In the genomic region with DNA sequence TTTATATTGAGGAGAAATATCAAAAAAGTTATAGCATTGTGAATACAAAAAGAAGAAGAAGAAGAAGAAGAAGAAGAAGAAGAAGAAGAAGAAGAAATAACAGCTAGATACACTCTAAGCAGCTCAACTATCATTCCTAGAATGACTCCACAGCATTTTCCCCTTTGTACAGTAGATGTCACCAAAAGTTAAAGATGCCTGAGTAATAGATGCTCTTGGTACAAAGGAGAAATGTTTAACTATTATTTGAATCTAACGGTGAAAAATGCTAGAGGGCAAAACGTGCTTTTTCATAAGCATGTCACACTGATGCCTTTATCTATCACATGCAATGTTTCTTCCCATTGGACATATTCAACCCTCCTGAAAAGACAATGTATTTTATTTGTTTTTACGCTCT, we compare ENCODE assay signal across 8 cellular contexts.
DNase-seq lines count a peak whose midpoint lies in the region; ATAC-seq and TF ChIP-seq lines count a peak whose summit lies in the region.

No MANE protein-coding gene starts in this region.

- H3K27me3 Mint-ChIP-seq in endothelial cell (ENCODE audit: unreplicated experiment), result no peaks in the 10 kb centered on the region

- H3K9me3 Mint-ChIP-seq in endothelial cell (ENCODE audit: unreplicated experiment), result no peaks in the 10 kb centered on the region

- DNase-seq in A172 (ENCODE audit: low spot score) (peak; percentile 42), NCI-H526 (lab: John Stamatoyannopoulos, UW) (peak; percentile 7 to 28), epithelial cell of esophagus (ENCODE audit: low read depth) (peak; percentile 28), endothelial cell (ENCODE audit: low spot score) (no peak), ureter (ENCODE audit: low spot score) (no peak)
- DNase-seq in activated T-cell treated with anti-CD3 and anti-CD28 coated beads, Interleukin-2, amount 50 U/mL, for 1 hour, result no peak

- H3K4me1 Mint-ChIP-seq in endothelial cell (ENCODE audit: unreplicated experiment), result peaks cover 6% of the 10 kb centered on the region

- TF ChIP-seq CTCF in epithelial cell of esophagus (IDR thresholded peaks at IDR 0.05; ENCODE audit: insufficient read depth, low read depth, low read length, missing control alignments) (peak; percentile 28), endothelial cell (IDR thresholded peaks at IDR 0.05; ENCODE audit: unreplicated experiment) (no peak)

- peaks cover 4% of the 10 kb centered on the region for H3K36me3 Mint-ChIP-seq in endothelial cell (ENCODE audit: low read depth, unreplicated experiment)

- H3K27ac Mint-ChIP-seq in endothelial cell (ENCODE audit: unreplicated experiment), result no peak overlapping the region

- no peak overlapping the region for H3K4me3 ChIP-seq in epithelial cell of esophagus (ENCODE audit: low read length)

- peak; percentile 39 for ATAC-seq in GM18867 (IDR thresholded peaks at IDR 0.05; ENCODE audit: unreplicated experiment)
- no peak for ATAC-seq in HG03469 (IDR thresholded peaks at IDR 0.05; ENCODE audit: unreplicated experiment)

- H3K4me3 Mint-ChIP-seq in endothelial cell (ENCODE audit: unreplicated experiment), result no peak overlapping the region

Comparison
In these comparisons a context has a peak if more than half of its experiments do, and no peak if none do; other contexts are left out.
1. DNase-seq: peak in A172 (single experiment), NCI-H526 (2 of 2) and epithelial cell of esophagus (single experiment); none in endothelial cell (single experiment), ureter (single experiment) and activated T-cell treated with anti-CD3 and anti-CD28 coated beads, Interleukin-2, amount 50 U/mL, for 1 hour (single experiment).